ENCODE assay signal across 8 cellular contexts in the genomic region with DNA sequence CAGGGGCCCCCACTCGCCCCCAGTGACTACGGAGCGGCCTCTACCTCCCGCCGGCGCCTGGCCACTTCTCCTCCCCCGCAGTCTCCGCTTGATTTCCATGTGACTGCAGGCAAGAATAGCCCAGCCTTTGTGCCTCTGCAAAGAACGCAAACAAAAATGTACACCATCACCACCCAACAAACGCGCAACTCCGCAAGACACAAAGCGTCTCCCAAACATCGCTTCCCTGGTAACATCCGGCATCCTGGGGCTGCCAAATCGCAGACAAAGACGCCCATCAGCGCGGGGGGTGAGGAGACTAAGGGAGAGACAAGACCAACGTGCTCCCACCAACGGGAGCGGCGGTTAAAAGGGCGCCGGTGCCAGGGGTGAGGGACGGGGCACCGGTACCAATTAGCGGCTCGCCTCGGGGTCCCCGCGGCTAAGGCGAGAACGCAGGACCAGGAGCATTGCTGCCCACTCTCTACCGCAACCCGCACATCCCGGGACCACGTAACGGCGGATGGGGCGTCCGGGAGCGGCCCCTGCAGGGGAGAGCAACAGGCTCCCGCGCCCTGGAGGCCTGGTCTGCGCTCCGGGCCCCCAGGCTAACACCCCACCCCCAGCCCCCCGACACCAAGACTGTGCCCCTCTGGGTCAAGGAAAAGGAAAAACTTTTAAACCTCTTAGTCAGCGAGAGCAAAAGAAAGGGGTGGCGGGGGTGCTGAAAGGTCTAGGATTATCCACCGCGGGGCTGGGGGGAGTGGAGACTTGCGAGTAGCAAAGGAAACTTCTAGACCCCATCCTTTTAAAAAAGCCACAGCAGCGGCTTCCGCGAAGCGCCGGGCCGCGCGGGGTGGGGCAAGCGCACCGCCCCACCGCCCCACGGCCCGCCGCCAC. TPM values are rescaled to one million over a fixed set of nuclear protein-coding genes. Genes with fewer than 3 reads are reported as not detected.
DNase-seq lines count a peak whose midpoint lies in the region; ATAC-seq and TF ChIP-seq lines count a peak whose summit lies in the region.

No MANE protein-coding gene starts in this region.

- peak; percentile 68 for ATAC-seq in left lung

- no peaks in the 10 kb centered on the region for H3K27me3 ChIP-seq in dorsolateral prefrontal cortex
- H3K27me3 ChIP-seq in left lung, result peaks cover 0 to 26% of the 10 kb centered on the region in 2 donors

- no peak overlapping the region for H3K27ac Mint-ChIP-seq in activated naive CD4-positive, alpha-beta T cell treated with anti-CD3 and anti-CD28 coated beads, Interleukin-2, amount 10 ng/mL, durations not matched to agents 7 days and 5 days

- H3K4me3 Mint-ChIP-seq in activated naive CD4-positive, alpha-beta T cell treated with anti-CD3 and anti-CD28 coated beads, Interleukin-2, amount 10 ng/mL, durations not matched to agents 7 days and 5 days, result no peak overlapping the region

- DNase-seq in EL (peak; percentile 72), NCI-H510A (lab: John Stamatoyannopoulos, UW) (peak; percentile 44), dorsolateral prefrontal cortex (peak; percentile 50 to 83 (median 74)), left lung (peak; percentile 46 to 68), T-helper 1 cell (no peak), SIG-M5 (lab: John Stamatoyannopoulos, UW) (no peak)
- no peak for DNase-seq in activated naive CD4-positive, alpha-beta T cell treated with anti-CD3 and anti-CD28 coated beads, Interleukin-2, amount 10 ng/mL, durations not matched to agents 7 days and 5 days

- H3K4me1 Mint-ChIP-seq in activated naive CD4-positive, alpha-beta T cell treated with anti-CD3 and anti-CD28 coated beads, Interleukin-2, amount 10 ng/mL, durations not matched to agents 7 days and 5 days, result no peaks in the 10 kb centered on the region

- CTCF ChIA-PET in activated naive CD4-positive, alpha-beta T cell treated with anti-CD3 and anti-CD28 coated beads, Interleukin-2, amount 10 ng/mL, durations not matched to agents 7 days and 5 days (lab: Charles Lee), result no interaction called here

- H3K36me3 ChIP-seq in left lung, result no peaks in the 10 kb centered on the region

- intact Hi-C loops in dorsolateral prefrontal cortex (cut with DNase I) (loop anchor here in 1 of 2 donors (10.0 kb wide), 1 partner anchor 134 kb away; no protein-coding TSS in a partner anchor), left lung (cut with DNase I) (loop anchor here in 1 of 2 donors (10.0 kb wide), 1 partner anchor 74 kb away; no protein-coding TSS in a partner anchor)

- peaks cover 0 to 7% of the 10 kb centered on the region in 2 donors for H3K4me1 ChIP-seq in left lung

- H3K27ac ChIP-seq in dorsolateral prefrontal cortex, result peak overlapping the region; percentile 93 to 100 (median 98)
- H3K27ac ChIP-seq in left lung, result peak overlapping the region; percentile 80 to 90
- H3K27ac ChIP-seq in temporal lobe (ENCODE audit: low read depth, low read length), result peak overlapping the region; percentile 96

- H3K27me3 Mint-ChIP-seq in activated naive CD4-positive, alpha-beta T cell treated with anti-CD3 and anti-CD28 coated beads, Interleukin-2, amount 10 ng/mL, durations not matched to agents 7 days and 5 days, result peaks cover 27% of the 10 kb centered on the region

- H3K4me3 ChIP-seq in dorsolateral prefrontal cortex (peak overlapping the region; percentile 62 to 90 (median 81)), left lung (peak overlapping the region; percentile 50 to 52)

- H3K9me3 ChIP-seq in left lung, result no peaks in the 10 kb centered on the region

- no peaks in the 10 kb centered on the region for H3K36me3 Mint-ChIP-seq in activated naive CD4-positive, alpha-beta T cell treated with anti-CD3 and anti-CD28 coated beads, Interleukin-2, amount 10 ng/mL, durations not matched to agents 7 days and 5 days

- TF ChIP-seq CTCF in dorsolateral prefrontal cortex (IDR thresholded peaks at IDR 0.05 in 54 of 56, conservative IDR thresholded peaks at IDR 0.05 in 2 of 56; ENCODE audit: low read depth in 1 of 56, partially characterized antibody in 56 of 56) (peak in 34 of 56 donors; percentile 4 to 51 (median 30)), left lung (IDR thresholded peaks at IDR 0.05) (peak in 1 of 2 donors; percentile 10)

- H3K9me3 Mint-ChIP-seq in activated naive CD4-positive, alpha-beta T cell treated with anti-CD3 and anti-CD28 coated beads, Interleukin-2, amount 10 ng/mL, durations not matched to agents 7 days and 5 days, result peaks cover 3% of the 10 kb centered on the region

RNA-seq across cellular contexts. Expression of gene MPDZ, which starts 0.9 kb away (rescaled TPM):
- total RNA-seq in dorsolateral prefrontal cortex (100 to 1,000 TPM in 46 of 120 experiments, 10 to 100 TPM in 74; 73.3 to 137 (median 97.1) TPM), left lung (10 to 100 TPM; 25.9 to 31.0 TPM), temporal lobe (42.3 TPM)

Comparison
In these comparisons a context has a peak if more than half of its experiments do, and no peak if none do; other contexts are left out.
1. DNase-seq: peak in EL (single experiment), NCI-H510A (single experiment), dorsolateral prefrontal cortex (10 of 10) and left lung (2 of 2); none in activated naive CD4-positive, alpha-beta T cell treated with anti-CD3 and anti-CD28 coated beads, Interleukin-2, amount 10 ng/mL, durations not matched to agents 7 days and 5 days (single experiment), T-helper 1 cell (0 of 5) and SIG-M5 (single experiment).
2. Peak in every context shown above with its lines, with median percentiles within 50 percentile points of each other: H3K27ac ChIP-seq.